Comparison of ENCODE assay signal across 13 cellular contexts in genomic region chr17:921161-921560, GRCh38. TPM values are rescaled to one million over a fixed set of nuclear protein-coding genes. Genes with fewer than 3 reads are reported as not detected.
DNase-seq lines count a peak whose midpoint lies in the region; ATAC-seq and TF ChIP-seq lines count a peak whose summit lies in the region.
"Had no signal": no experiment of that assay in that cellular context is flagged by ENCODE, and none has a peak within 500 bp of the region (broad histone marks: within the 10 kb centered on the region; RNA-seq: fewer than 3 reads in every experiment).

No MANE protein-coding gene starts in this region.

- no TSS peak for BruUV-seq in OCI-LY7 (replicated peaks; lab: Mats Ljungman, UMichigan)

- no peaks in the 10 kb centered on the region for H3K9me3 ChIP-seq in gastroesophageal sphincter
- no peaks in the 10 kb centered on the region for H3K9me3 ChIP-seq in sigmoid colon
- no peaks in the 10 kb centered on the region for H3K9me3 ChIP-seq in OCI-LY7 (ENCODE audit: low read length)
- H3K9me3 ChIP-seq: testis had no signal

- H2AFZ ChIP-seq in OCI-LY7 (ENCODE audit: low read length) = no peak overlapping the region

- H3K4me1 ChIP-seq in gastroesophageal sphincter (peaks cover 0 to 38% (median 0%) of the 10 kb centered on the region in 3 donors), sigmoid colon (peaks cover 0 to 28% (median 20%) of the 10 kb centered on the region in 4 donors), OCI-LY7 (ENCODE audit: insufficient read depth, low read length, poor library complexity, severe bottlenecking) (no peaks in the 10 kb centered on the region)
- H3K4me1 ChIP-seq: testis had no signal

- peaks cover 0 to 13% (median 7%) of the 10 kb centered on the region in 3 donors for H3K27me3 Mint-ChIP-seq in CD14-positive monocyte (ENCODE audit: low read depth in 3 of 3)
- peaks cover 9% of the 10 kb centered on the region for H3K27me3 Mint-ChIP-seq in activated CD4-positive, alpha-beta memory T cell treated with anti-CD3 and anti-CD28 coated beads for 36 hours

- no peaks in the 10 kb centered on the region for H3K4me1 Mint-ChIP-seq in CD14-positive monocyte
- no peaks in the 10 kb centered on the region for H3K4me1 Mint-ChIP-seq in activated CD4-positive, alpha-beta memory T cell treated with anti-CD3 and anti-CD28 coated beads for 36 hours (ENCODE audit: low read depth)
- H3K4me1 Mint-ChIP-seq: central memory CD8-positive, alpha-beta T cell had no signal

- TF ChIP-seq EP300 in gastroesophageal sphincter (IDR thresholded peaks at IDR 0.05) (no peak), sigmoid colon (IDR thresholded peaks at IDR 0.05) (no peak)

- H3K9me2 ChIP-seq in OCI-LY7 (ENCODE audit: insufficient read depth, low read length) = no peaks in the 10 kb centered on the region

- 67 to 88% methylated on average over 9 to 13 of the region's 13 CpGs for WGBS in gastroesophageal sphincter (ENCODE audit: low coverage in 1 of 2), 2 donors
- WGBS in sigmoid colon, 2 donors = 90 to 93% methylated on average over 13 of the region's 13 CpGs

- no peak for TF ChIP-seq CTCF in gastroesophageal sphincter (IDR thresholded peaks at IDR 0.05)
- no peak for TF ChIP-seq CTCF in sigmoid colon (IDR thresholded peaks at IDR 0.05)
- no peak for TF ChIP-seq CTCF in OCI-LY7 (conservative IDR thresholded peaks at IDR 0.05; ENCODE audit: low read length)
- TF ChIP-seq CTCF in CD14-positive monocyte (IDR thresholded peaks at IDR 0.05) = no peak

- H3K4me3 Mint-ChIP-seq in CD14-positive monocyte = no peak overlapping the region
- no peak overlapping the region for H3K4me3 Mint-ChIP-seq in activated CD4-positive, alpha-beta memory T cell treated with anti-CD3 and anti-CD28 coated beads for 36 hours
- H3K4me3 Mint-ChIP-seq: central memory CD8-positive, alpha-beta T cell had no signal

- intact Hi-C loops in sigmoid colon (cut with DNase I) = no loop called here
- intact Hi-C loops in OCI-LY7 (cut with micrococcal nuclease; ENCODE audit: unreplicated experiment) = no loop called here
- intact Hi-C loops in CD14-positive monocyte (cut with micrococcal nuclease) = no loop called here
- intact Hi-C loops in activated CD4-positive, alpha-beta memory T cell treated with anti-CD3 and anti-CD28 coated beads for 36 hours (cut with micrococcal nuclease) = no loop called here

- TF ChIP-seq POLR2A in gastroesophageal sphincter (IDR thresholded peaks at IDR 0.05) (no peak), sigmoid colon (IDR thresholded peaks at IDR 0.05) (no peak)

- H3K36me3 ChIP-seq in H7 (replicated peaks; ENCODE audit: control insufficient read depth, insufficient read depth, low read length) (no peaks in the 10 kb centered on the region), gastroesophageal sphincter (peaks cover 0 to 7% of the 10 kb centered on the region in 2 donors), sigmoid colon (peaks cover 0 to 10% (median 0%) of the 10 kb centered on the region in 4 donors), OCI-LY7 (ENCODE audit: insufficient read depth, low read length) (no peaks in the 10 kb centered on the region)

- peak; percentile 45 for ATAC-seq in gastroesophageal sphincter

- H3K79me2 ChIP-seq in OCI-LY7 (ENCODE audit: insufficient read depth, low read depth, low read length) = no peaks in the 10 kb centered on the region

- peak; percentile 64 for DNase-seq in H7
- DNase-seq in amniotic epithelial cell (ENCODE audit: low read depth) = peak; percentile 65
- peak; percentile 85 for DNase-seq in sigmoid colon
- no peak for DNase-seq in OCI-LY7 (ENCODE audit: low spot score)
- no peak for DNase-seq in CD14-positive monocyte (ENCODE audit: low spot score)
- DNase-seq in activated CD4-positive, alpha-beta memory T cell treated with anti-CD3 and anti-CD28 coated beads for 36 hours = no peak
- DNase-seq in NCI-H774 (lab: John Stamatoyannopoulos, UW) = no peak
- DNase-seq: activated naive CD4-positive, alpha-beta T cell treated with anti-CD3 and anti-CD28 coated beads, Interleukin-2, amount 50 U/mL, for 16 hours; NCI-H2107; retina; testis had no signal

- H3K27me3 ChIP-seq in H7 (ENCODE audit: control insufficient read depth, insufficient read depth, low read length) (no peaks in the 10 kb centered on the region), gastroesophageal sphincter (no peaks in the 10 kb centered on the region), sigmoid colon (no peaks in the 10 kb centered on the region)
- H3K27me3 ChIP-seq: testis had no signal

- H3K4me3 ChIP-seq in H7 (ENCODE audit: insufficient read depth, low read depth, low read length) = no peak overlapping the region
- H3K4me3 ChIP-seq in gastroesophageal sphincter = no peak overlapping the region
- no peak overlapping the region for H3K4me3 ChIP-seq in sigmoid colon
- H3K4me3 ChIP-seq in OCI-LY7 (ENCODE audit: low read depth, low read length, poor library complexity, severe bottlenecking) = no peak overlapping the region
- H3K4me3 ChIP-seq: testis had no signal

- H4K20me1 ChIP-seq in OCI-LY7 (ENCODE audit: insufficient read depth, low read length) = no peaks in the 10 kb centered on the region

- peaks cover 0 to 4% (median 2%) of the 10 kb centered on the region in 7 donors for H3K9me3 Mint-ChIP-seq in CD14-positive monocyte
- no peaks in the 10 kb centered on the region for H3K9me3 Mint-ChIP-seq in activated CD4-positive, alpha-beta memory T cell treated with anti-CD3 and anti-CD28 coated beads for 36 hours
- H3K9me3 Mint-ChIP-seq: central memory CD8-positive, alpha-beta T cell had no signal

- H3K27ac ChIP-seq in gastroesophageal sphincter (no peak overlapping the region), sigmoid colon (peak overlapping the region in 3 of 4 donors; percentile 45 to 65 (median 58)), OCI-LY7 (ENCODE audit: low read depth, low read length, poor library complexity, severe bottlenecking) (no peak overlapping the region)
- H3K27ac ChIP-seq: testis had no signal

- POLR2A ChIA-PET in OCI-LY7 (lab: Charles Lee) = no interaction called here
- POLR2A ChIA-PET in activated CD4-positive, alpha-beta memory T cell treated with anti-CD3 and anti-CD28 coated beads for 36 hours (lab: Charles Lee) = no interaction called here

- no peak overlapping the region for H3K27ac Mint-ChIP-seq in CD14-positive monocyte
- no peak overlapping the region for H3K27ac Mint-ChIP-seq in activated CD4-positive, alpha-beta memory T cell treated with anti-CD3 and anti-CD28 coated beads for 36 hours

- CTCF ChIA-PET in OCI-LY7 (lab: Charles Lee; ENCODE audit: unreplicated experiment) = no interaction called here
- CTCF ChIA-PET in activated CD4-positive, alpha-beta memory T cell treated with anti-CD3 and anti-CD28 coated beads for 36 hours (lab: Charles Lee) = no interaction called here

- no peaks in the 10 kb centered on the region for H3K36me3 Mint-ChIP-seq in CD14-positive monocyte
- H3K36me3 Mint-ChIP-seq in activated CD4-positive, alpha-beta memory T cell treated with anti-CD3 and anti-CD28 coated beads for 36 hours = no peaks in the 10 kb centered on the region

- H3K4me2 ChIP-seq in OCI-LY7 (ENCODE audit: low read length) = no peak overlapping the region

RNA-seq across cellular contexts. Expression of gene NXN, which starts 58.4 kb away (rescaled TPM):
- 127 and 142 TPM in 2 replicates for total RNA-seq in H7 (2014; rRNA removed; shearing (Covaris generic))
- 100 to 1,000 TPM in 1 of 4 donors, 10 to 100 TPM in 3; 39.6 to 103 (median 59.1) TPM for total RNA-seq in gastroesophageal sphincter
- total RNA-seq in sigmoid colon = 10 to 100 TPM; 50.4 to 75.9 (median 67.1) TPM
- 10 to 100 TPM in 1 of 3 donors, 1 to 10 TPM in 2; 1.4 to 11.5 (median 8.4) TPM for polyA plus RNA-seq in sigmoid colon
- total RNA-seq in OCI-LY7 (2014; rRNA removed; shearing (Covaris generic)) = 0.93 and 1.3 TPM in 2 replicates
- 2.0 and 2.8 TPM in 2 replicates for total RNA-seq in OCI-LY7 (2022)
- not detected for polyA plus RNA-seq in CD14-positive monocyte
- total RNA-seq in activated CD4-positive, alpha-beta memory T cell treated with anti-CD3 and anti-CD28 coated beads for 36 hours = under 1 TPM; 0.31 to 0.33 TPM

Comparison
In these comparisons a context has a peak if more than half of its experiments do, and no peak if none do; other contexts are left out.
1. DNase-seq: peak in H7 (single experiment), amniotic epithelial cell (single experiment) and sigmoid colon (single experiment); none in OCI-LY7 (single experiment), CD14-positive monocyte (single experiment), activated CD4-positive, alpha-beta memory T cell treated with anti-CD3 and anti-CD28 coated beads for 36 hours (single experiment) and NCI-H774 (single experiment).
2. H3K27ac ChIP-seq: peak in sigmoid colon (3 of 4); none in gastroesophageal sphincter (0 of 4) and OCI-LY7 (single experiment).
3. RNA of gene NXN, which starts 58.4 kb away (total RNA-seq): 127 to 142 TPM in H7, 50.4 to 75.9 TPM in sigmoid colon and 39.6 to 103 TPM in gastroesophageal sphincter; 0.93 to 2.8 TPM in OCI-LY7 and 0.31 to 0.33 TPM in activated CD4-positive, alpha-beta memory T cell treated with anti-CD3 and anti-CD28 coated beads for 36 hours; every median in the first group is over 10 times any median in the second.